Comparison of ENCODE assay signal across 17 cellular contexts in the genomic region with DNA sequence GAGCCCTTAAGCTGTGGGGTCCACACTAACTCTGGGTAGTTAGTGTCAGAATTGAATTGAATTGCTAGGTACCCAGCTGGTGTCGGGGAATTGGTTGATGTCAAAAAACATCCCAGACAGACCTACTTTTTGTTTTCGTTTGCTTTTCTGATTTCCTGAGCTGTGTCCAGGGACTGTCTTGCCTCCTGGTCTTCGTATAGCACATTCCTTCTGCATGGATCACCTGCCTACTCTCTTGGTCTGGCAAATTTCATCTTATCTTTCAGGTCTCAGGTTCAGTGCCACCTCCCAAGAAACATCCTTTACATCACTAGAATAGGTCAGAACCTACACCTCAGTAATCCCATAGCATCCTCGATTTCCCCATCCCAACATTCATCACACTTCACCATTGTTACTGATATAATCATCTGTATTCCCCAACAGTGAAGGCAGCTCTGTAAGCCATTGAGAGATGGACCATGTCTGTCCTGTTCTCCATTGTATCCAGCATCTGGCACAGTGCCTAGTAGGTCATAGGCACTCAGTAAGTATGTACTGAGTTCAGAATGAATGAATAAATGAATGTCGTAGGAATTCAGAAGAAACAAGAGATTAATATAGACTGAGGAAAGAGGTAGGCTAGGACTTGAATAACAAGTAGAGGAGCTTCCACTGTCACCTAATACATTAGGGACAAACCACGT.
A peak's percentile ranks its signal among the peaks of the same experiment; 100 is the strongest.
DNase-seq lines count a peak whose midpoint lies in the region; ATAC-seq and TF ChIP-seq lines count a peak whose summit lies in the region.
"Had no signal": no experiment of that assay in that cellular context is flagged by ENCODE, and none has a peak within 500 bp of the region (broad histone marks: within the 10 kb centered on the region; RNA-seq: fewer than 3 reads in every experiment).

No MANE protein-coding gene starts in this region.

- POLR2A ChIA-PET in naive thymus-derived CD8-positive, alpha-beta T cell (lab: Charles Lee): interaction anchor here (0.5 kb wide), 1 partner anchor 49 kb away, joined by 3 read pairs; no protein-coding TSS in a partner anchor

- H3K27ac Mint-ChIP-seq in naive thymus-derived CD8-positive, alpha-beta T cell: no peak overlapping the region
- H3K27ac Mint-ChIP-seq: IgD-negative memory B cell had no signal

- no peaks in the 10 kb centered on the region for H3K36me3 Mint-ChIP-seq in naive thymus-derived CD8-positive, alpha-beta T cell

- H3K4me1 Mint-ChIP-seq in naive thymus-derived CD8-positive, alpha-beta T cell: peaks cover 0 to 19% (median under 1%) of the 10 kb centered on the region in 4 donors

- peaks cover 0 to 5% (median 0%) of the 10 kb centered on the region in 5 donors for H3K27me3 Mint-ChIP-seq in naive thymus-derived CD8-positive, alpha-beta T cell

- no peak overlapping the region for H3K4me3 ChIP-seq in fibroblast of the aortic adventitia (ENCODE audit: low read depth, low read length)
- H3K4me3 ChIP-seq: BLaER1 treated with 17β-estradiol and CSF1 and Interleukin-3, amounts not matched to agents 10 nM and 100 nM; Peyer's patch had no signal

- H3K4me3 Mint-ChIP-seq in naive thymus-derived CD8-positive, alpha-beta T cell: no peak overlapping the region
- H3K4me3 Mint-ChIP-seq: IgD-negative memory B cell had no signal

- no peaks in the 10 kb centered on the region for H3K9me3 Mint-ChIP-seq in naive thymus-derived CD8-positive, alpha-beta T cell

- TF ChIP-seq CTCF in fibroblast of the aortic adventitia (IDR thresholded peaks at IDR 0.05; ENCODE audit: insufficient read depth, low read length): no peak

- DNase-seq in DMS 273 (lab: John Stamatoyannopoulos, UW; ENCODE audit: unreplicated experiment) (peak; percentile 6), DMS 273 treated with DMSO at 0.1 percent for 48 hours (lab: John Stamatoyannopoulos, UW) (no peak), fibroblast of the aortic adventitia (ENCODE audit: low read depth) (peak; percentile 18), medulla oblongata (ENCODE audit: extremely low spot score) (peak; percentile 80), NCI-H146 treated with DMSO at 0.1 percent for 48 hours (lab: John Stamatoyannopoulos, UW; ENCODE audit: unreplicated experiment) (no peak), DMS153 (lab: John Stamatoyannopoulos, UW) (no peak), NCI-H2227 treated with DMSO at 0.1 percent for 48 hours (lab: John Stamatoyannopoulos, UW) (no peak)
- DNase-seq in naive thymus-derived CD8-positive, alpha-beta T cell: no peak
- DNase-seq: HCEC 1CT, NCI-H1417, NCI-H2029, NCI-H2171 treated with DMSO at 0.1 percent for 48 hours, NCI-H510A treated with DMSO at 0.1 percent for 48 hours, SHP77 had no signal

- ATAC-seq in naive thymus-derived CD8-positive, alpha-beta T cell: no peak

Comparison
In these comparisons a context has a peak if more than half of its experiments do, and no peak if none do; other contexts are left out.
1. DNase-seq: peak in DMS 273 (single experiment), fibroblast of the aortic adventitia (single experiment) and medulla oblongata (single experiment); none in DMS 273 treated with DMSO at 0.1 percent for 48 hours (single experiment), naive thymus-derived CD8-positive, alpha-beta T cell (0 of 10), NCI-H146 treated with DMSO at 0.1 percent for 48 hours (single experiment), DMS153 (single experiment) and NCI-H2227 treated with DMSO at 0.1 percent for 48 hours (single experiment).